10 cellular contexts compared by ENCODE assay signal in the genomic region with DNA sequence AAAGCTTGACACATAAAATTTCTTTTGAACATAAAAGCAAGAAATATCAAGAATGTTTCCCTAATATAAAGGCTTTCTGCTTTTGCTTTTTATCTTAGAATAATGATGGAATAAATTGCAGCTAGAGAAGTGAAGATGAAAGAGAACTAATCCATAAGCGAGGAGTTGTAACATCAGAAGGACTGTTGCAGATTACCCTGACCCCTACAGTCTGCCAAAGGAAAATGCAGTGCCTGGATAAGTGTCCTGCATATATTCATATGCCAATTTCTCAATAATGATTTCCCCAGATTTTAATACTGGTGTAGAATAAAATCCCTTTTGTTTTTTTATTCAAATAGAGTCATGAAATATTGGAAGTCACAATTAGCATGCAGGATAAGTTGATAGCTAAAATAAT.
DNase-seq lines count a peak whose midpoint lies in the region; ATAC-seq, FAIRE-seq and TF ChIP-seq lines count a peak whose summit lies in the region.
"Had no signal": no experiment of that assay in that cellular context is flagged by ENCODE, and none has a peak within 500 bp of the region (broad histone marks: within the 10 kb centered on the region; RNA-seq: fewer than 3 reads in every experiment).

No MANE protein-coding gene starts in this region.

- H3K36me3 ChIP-seq in GM12878 (ENCODE audit: control insufficient read depth in 2 of 2, insufficient read depth in 2 of 2, low read length in 1 of 2) = no peaks in the 10 kb centered on the region
- no peaks in the 10 kb centered on the region for H3K36me3 ChIP-seq in vagina

- POLR2A ChIA-PET in GM12878 (lab: Charles Lee) = no interaction called here

- TF ChIP-seq RAD21 in GM12878 (IDR thresholded peaks at IDR 0.05; ENCODE audit: insufficient read depth, low read depth, low read length) = 0 out of 2 replicates have a peak, but pooled peaks have one; percentile 6

- no peak overlapping the region for H3K4me3 ChIP-seq in GM12878
- H3K4me3 ChIP-seq in vagina = no peak overlapping the region
- H3K4me3 ChIP-seq: psoas muscle, SK-N-MC had no signal

- no peaks in the 10 kb centered on the region for H3K79me2 ChIP-seq in GM12878 (ENCODE audit: control insufficient read depth, insufficient read depth, low read length)

- H3K27me3 ChIP-seq in GM12878 (replicated peaks in 1 of 2; ENCODE audit: control insufficient read depth in 2 of 2, insufficient read depth in 2 of 2, low read length in 1 of 2) (no peaks in the 10 kb centered on the region), vagina (no peaks in the 10 kb centered on the region)

- SMC1A ChIA-PET in GM12878 (lab: Charles Lee; ENCODE audit: uncharacterized antibody, unreplicated experiment) = no interaction called here

- H4K20me1 ChIP-seq in GM12878 (ENCODE audit: control insufficient read depth, insufficient read depth) = no peaks in the 10 kb centered on the region

- WGBS in GM12878 (ENCODE audit: insufficient coverage, insufficient replicate concordance, low lambda C conversion rate, missing lambda C conversion rate) = 0% methylated on average over 1 of the region's 1 CpG

- no peak overlapping the region for H2AFZ ChIP-seq in GM12878 (ENCODE audit: control insufficient read depth, low read depth, low read length)

- no TSS peak for BruUV-seq in GM12878 (replicated peaks; lab: Mats Ljungman, UMichigan)

- H3K4me1 ChIP-seq in GM12878 (ENCODE audit: control insufficient read depth, insufficient read depth, low read length) (no peaks in the 10 kb centered on the region), vagina (no peaks in the 10 kb centered on the region)
- H3K4me1 ChIP-seq: psoas muscle had no signal

- RAD21 ChIA-PET in GM12878 (lab: Charles Lee; ENCODE audit: unreplicated experiment) = no interaction called here

- no peak overlapping the region for H3K9ac ChIP-seq in GM12878 (ENCODE audit: control insufficient read depth, insufficient read depth, low read length)

- no peak for TF ChIP-seq EP300 in GM12878 (IDR thresholded peaks at IDR 0.05; ENCODE audit: borderline replicate concordance in 1 of 2, control insufficient read depth in 1 of 2, low read depth in 2 of 2, low read length in 2 of 2)

- no peak overlapping the region for H3K4me2 ChIP-seq in GM12878 (ENCODE audit: control insufficient read depth, insufficient read depth)

- no peak for TF ChIP-seq POLR2A in GM12878 (IDR thresholded peaks at IDR 0.05; ENCODE audit: low read depth, low read length)
- no peak for TF ChIP-seq POLR2A in GM18505 (IDR thresholded peaks at IDR 0.05; ENCODE audit: borderline replicate concordance, extremely low read depth, insufficient read depth, insufficient read length)
- no peak for TF ChIP-seq POLR2A in vagina (IDR thresholded peaks at IDR 0.05)

- intact Hi-C loops in GM12878 (cut with micrococcal nuclease; ENCODE audit: unreplicated experiment) = no loop called here
- intact Hi-C loops in vagina (cut with DNase I) = no loop called here

- ATAC-seq in GM12878 = no peak
- ATAC-seq in GM18505 (IDR thresholded peaks at IDR 0.05; ENCODE audit: unreplicated experiment) = no peak
- ATAC-seq in GM21447 (IDR thresholded peaks at IDR 0.05; ENCODE audit: unreplicated experiment) = no peak
- ATAC-seq in GM18907 (IDR thresholded peaks at IDR 0.05; ENCODE audit: unreplicated experiment) = no peak
- ATAC-seq: psoas muscle had no signal

- in situ Hi-C loops in KBM-7 (cut with MboI; ENCODE audit: low pct_unique_long_range_greater_than_20kb, low sequenced_read_pairs) (no loop called here), GM12878 (cut with MboI) (no loop called here)

- DNase-seq in DMS53 (lab: John Stamatoyannopoulos, UW) (peak; percentile 68), KBM-7 (peak; percentile 1), GM12878 (ENCODE audit: low read depth, low spot score) (no peak), medulla oblongata (ENCODE audit: extremely low spot score) (peak; percentile 40), vagina (ENCODE audit: extremely low spot score in 2 of 2) (no peak)
- DNase-seq: psoas muscle had no signal

- no peak for FAIRE-seq in GM12878 (lab: Jason Lieb, UNC)

- no peak overlapping the region for H3K27ac ChIP-seq in GM12878 (ENCODE audit: control insufficient read depth, insufficient read depth)
- H3K27ac ChIP-seq in vagina = no peak overlapping the region
- H3K27ac ChIP-seq: psoas muscle, SK-N-MC had no signal

- CTCF ChIA-PET in GM12878 (lab: Yijun Ruan, JAX) = interaction anchor here (1.7 kb wide), 1 partner anchor 10 kb away, joined by 5 read pairs; no protein-coding TSS in a partner anchor

- no peaks in the 10 kb centered on the region for H3K9me3 ChIP-seq in GM12878 (replicated peaks; ENCODE audit: control insufficient read depth, insufficient read depth, low read length)
- no peaks in the 10 kb centered on the region for H3K9me3 ChIP-seq in vagina
- H3K9me3 ChIP-seq: psoas muscle had no signal

- TF ChIP-seq CTCF in GM12878 (IDR thresholded peaks at IDR 0.05 in 2 of 3, conservative IDR thresholded peaks at IDR 0.05 in 1 of 3; ENCODE audit: control insufficient read depth in 2 of 3, extremely low read depth in 1 of 3, insufficient read depth in 1 of 3, low read depth in 3 of 3, low read length in 3 of 3) (peak in 2 of 3 experiments; percentile 6 to 22; a peak in 3 of 6 replicates), vagina (IDR thresholded peaks at IDR 0.05) (no peak)

TF ChIP-seq in GM12878, 131 proteins besides CTCF, POLR2A, EP300 and RAD21:
- no peak for TF ChIP-seq KAT2A (conservative IDR thresholded peaks at IDR 0.05; ENCODE audit: control insufficient read depth, low read depth, low read length)
- no peak for TF ChIP-seq CREM (IDR thresholded peaks at IDR 0.05; ENCODE audit: low read depth)
- TF ChIP-seq, protein P1, sequence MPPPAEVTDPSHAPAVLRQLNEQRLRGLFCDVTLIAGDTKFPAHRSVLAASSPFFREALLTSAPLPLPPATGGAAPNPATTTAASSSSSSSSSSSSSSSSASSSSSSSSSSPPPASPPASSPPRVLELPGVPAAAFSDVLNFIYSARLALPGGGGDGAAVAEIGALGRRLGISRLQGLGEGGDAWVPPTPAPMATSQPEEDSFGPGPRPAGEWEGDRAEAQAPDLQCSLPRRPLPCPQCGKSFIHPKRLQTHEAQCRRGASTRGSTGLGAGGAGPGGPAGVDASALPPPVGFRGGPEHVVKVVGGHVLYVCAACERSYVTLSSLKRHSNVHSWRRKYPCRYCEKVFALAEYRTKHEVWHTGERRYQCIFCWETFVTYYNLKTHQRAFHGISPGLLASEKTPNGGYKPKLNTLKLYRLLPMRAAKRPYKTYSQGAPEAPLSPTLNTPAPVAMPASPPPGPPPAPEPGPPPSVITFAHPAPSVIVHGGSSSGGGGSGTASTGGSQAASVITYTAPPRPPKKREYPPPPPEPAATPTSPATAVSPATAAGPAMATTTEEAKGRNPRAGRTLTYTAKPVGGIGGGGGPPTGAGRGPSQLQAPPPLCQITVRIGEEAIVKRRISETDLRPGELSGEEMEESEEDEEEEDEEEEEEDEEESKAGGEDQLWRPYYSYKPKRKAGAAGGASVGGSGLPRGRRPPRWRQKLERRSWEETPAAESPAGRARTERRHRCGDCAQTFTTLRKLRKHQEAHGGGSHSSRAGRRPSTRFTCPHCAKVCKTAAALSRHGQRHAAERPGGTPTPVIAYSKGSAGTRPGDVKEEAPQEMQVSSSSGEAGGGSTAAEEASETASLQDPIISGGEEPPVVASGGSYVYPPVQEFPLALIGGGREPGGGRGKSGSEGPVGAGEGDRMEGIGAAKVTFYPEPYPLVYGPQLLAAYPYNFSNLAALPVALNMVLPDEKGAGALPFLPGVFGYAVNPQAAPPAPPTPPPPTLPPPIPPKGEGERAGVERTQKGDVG (CRISPR knock-in tag; IDR thresholded peaks at IDR 0.05) = no peak
- TF ChIP-seq, protein P2, sequence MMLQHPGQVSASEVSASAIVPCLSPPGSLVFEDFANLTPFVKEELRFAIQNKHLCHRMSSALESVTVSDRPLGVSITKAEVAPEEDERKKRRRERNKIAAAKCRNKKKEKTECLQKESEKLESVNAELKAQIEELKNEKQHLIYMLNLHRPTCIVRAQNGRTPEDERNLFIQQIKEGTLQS (IDR thresholded peaks at IDR 0.05; ENCODE audit: borderline replicate concordance, extremely low read depth, low read depth, low read length) = no peak

Comparison
In these comparisons a context has a peak if more than half of its experiments do, and no peak if none do; other contexts are left out.
1. DNase-seq: peak in DMS53 (single experiment), KBM-7 (single experiment) and medulla oblongata (single experiment); none in GM12878 (single experiment) and vagina (0 of 2).
2. CTCF ChIP-seq: peak in GM12878 (2 of 3); none in vagina (0 of 3).